ENCODE assay signal across 8 cellular contexts in the genomic region with DNA sequence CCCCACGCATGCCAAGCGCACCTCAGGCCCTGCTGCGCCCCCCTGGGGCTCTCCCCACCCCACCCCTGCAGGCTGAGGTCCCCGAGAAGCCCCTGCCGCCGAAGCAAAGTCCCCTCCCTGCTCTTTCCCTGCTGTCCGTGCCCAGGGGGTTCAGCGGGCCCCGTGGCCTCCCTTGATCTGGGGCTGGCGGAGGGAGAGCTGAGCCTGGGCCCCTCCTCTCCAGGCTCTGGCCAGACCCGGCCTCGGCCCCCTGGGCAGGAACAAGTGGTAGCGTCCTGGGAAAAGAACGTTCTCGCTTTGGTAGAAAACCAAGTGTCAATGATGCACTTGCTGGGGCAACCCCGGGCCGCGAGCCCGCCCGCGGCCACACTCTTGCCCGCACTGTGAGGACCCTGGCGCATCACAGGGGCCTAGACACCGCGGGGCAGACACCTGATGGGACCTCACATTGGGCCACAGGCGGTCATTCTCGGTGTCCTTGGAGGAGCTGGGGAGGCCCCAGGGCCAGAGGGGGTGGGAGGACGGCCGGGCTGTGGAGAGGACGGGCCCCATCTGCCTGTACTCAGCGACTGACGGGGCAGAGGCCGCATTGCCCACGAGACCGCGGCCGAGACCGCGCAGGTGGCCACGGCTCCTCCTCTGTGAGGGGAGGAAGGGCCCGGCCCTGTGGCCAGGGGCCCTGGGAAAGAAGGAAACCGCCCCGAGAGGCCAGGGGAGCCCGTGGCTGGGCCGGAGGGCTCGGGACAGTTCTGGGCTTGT. TPM values are rescaled to one million over a fixed set of nuclear protein-coding genes. Genes with fewer than 3 reads are reported as not detected.
DNase-seq lines count a peak whose midpoint lies in the region; ATAC-seq and TF ChIP-seq lines count a peak whose summit lies in the region.

No MANE protein-coding gene starts in this region.

- DNase-seq in A673 (ENCODE audit: low spot score) = no peak
- peak in 23 of 34 experiments; percentile 5 to 53 (median 33) for DNase-seq in T-cell
- DNase-seq in fibroblast of gingiva (ENCODE audit: low read depth) = peak; percentile 34
- no peak for DNase-seq in sigmoid colon

- BruUV-seq in A673 (replicated peaks; lab: Mats Ljungman, UMichigan) = no TSS peak

- TF ChIP-seq EP300 in sigmoid colon (IDR thresholded peaks at IDR 0.05) = no peak

- TF ChIP-seq CTCF in A673 (conservative IDR thresholded peaks at IDR 0.05; ENCODE audit: low read depth, low read length) (no peak), sigmoid colon (IDR thresholded peaks at IDR 0.05) (no peak)

- H3K27ac ChIP-seq in A673 (ENCODE audit: low read depth, low read length, poor library complexity, severe bottlenecking) (peak overlapping the region; percentile 87), sigmoid colon (peak overlapping the region; percentile 83 to 94 (median 90))

- 44 to 64% methylated on average over 46 of the region's 46 CpGs for WGBS in sigmoid colon, 2 donors

- H3K36me3 ChIP-seq in A673 (ENCODE audit: insufficient read depth, low read length, poor library complexity, severe bottlenecking) (no peaks in the 10 kb centered on the region), sigmoid colon (peaks cover 0 to 9% (median 0%) of the 10 kb centered on the region in 4 donors)

- no peaks in the 10 kb centered on the region for H3K9me3 Mint-ChIP-seq in T-cell

- peak overlapping the region; percentile 49 for H3K4me3 ChIP-seq in A673 (ENCODE audit: low read depth, low read length, poor library complexity, severe bottlenecking)
- peak overlapping the region; percentile 53 to 68 (median 60) for H3K4me3 ChIP-seq in sigmoid colon

- H3K27me3 ChIP-seq in A673 (replicated peaks; ENCODE audit: insufficient read depth, low read depth, low read length, poor library complexity) = no peaks in the 10 kb centered on the region
- H3K27me3 ChIP-seq in sigmoid colon = no peaks in the 10 kb centered on the region

- no peaks in the 10 kb centered on the region for H3K36me3 Mint-ChIP-seq in T-cell

- no peaks in the 10 kb centered on the region for H3K27me3 Mint-ChIP-seq in T-cell

- POLR2A ChIA-PET in A673 (lab: Charles Lee; ENCODE audit: low non-redundant PET) (interaction anchor here (0.6 kb wide), 1 partner anchor 39 kb away, joined by 6 read pairs; no protein-coding TSS in a partner anchor), T-cell (lab: Charles Lee) (no interaction called here)

- H3K4me1 ChIP-seq in A673 (ENCODE audit: insufficient read depth, low read length, poor library complexity, severe bottlenecking) (peaks cover 18% of the 10 kb centered on the region), sigmoid colon (peaks cover 0 to 73% (median 59%) of the 10 kb centered on the region in 4 donors)

- TF ChIP-seq POLR2A in sigmoid colon (IDR thresholded peaks at IDR 0.05) = no peak

- intact Hi-C loops in A673 (cut with micrococcal nuclease; ENCODE audit: unreplicated experiment) = no loop called here
- intact Hi-C loops in sigmoid colon (cut with DNase I) = loop anchor here (5.0 kb wide), 2 partner anchors 39 to 59 kb away; partner anchors contain the start of gene SBNO2

- H3K27ac Mint-ChIP-seq in T-cell = peak overlapping the region; percentile 86 to 90

- CTCF ChIA-PET in A673 (lab: Charles Lee) = interaction anchor here (0.5 to 0.6 kb wide), 3 partner anchors 58 to 88 kb away, joined by 3 to 8 read pairs (median 3); no protein-coding TSS in a partner anchor
- CTCF ChIA-PET in T-cell (lab: Charles Lee) = interaction anchor here in 1 of 2 donors (0.6 to 0.7 kb wide), 2 partner anchors 21 to 70 kb away, joined by 3 read pairs; no protein-coding TSS in a partner anchor

- H3K4me1 Mint-ChIP-seq in T-cell = peaks cover 26 to 46% (median 36%) of the 10 kb centered on the region in 3 donors

- H3K9me3 ChIP-seq in A673 (ENCODE audit: low read depth, low read length, poor library complexity, severe bottlenecking) = no peaks in the 10 kb centered on the region
- no peaks in the 10 kb centered on the region for H3K9me3 ChIP-seq in sigmoid colon

- ATAC-seq in GM21390 (IDR thresholded peaks at IDR 0.05; ENCODE audit: unreplicated experiment) = peak; percentile 11
- peak in 3 of 4 experiments; percentile 2 to 3 (median 2) for ATAC-seq in T-cell (replicated peaks in 1 of 4)
- ATAC-seq in GM21737 (IDR thresholded peaks at IDR 0.05; ENCODE audit: unreplicated experiment) = no peak
- ATAC-seq in GM21367 (IDR thresholded peaks at IDR 0.05; ENCODE audit: unreplicated experiment) = no peak
- ATAC-seq in GM18870 (IDR thresholded peaks at IDR 0.05; ENCODE audit: unreplicated experiment) = no peak

- H3K4me3 Mint-ChIP-seq in T-cell = peak overlapping the region; percentile 78 to 84 (median 83)

RNA-seq across cellular contexts. Expression of gene GPX4, which starts 29.0 kb away (rescaled TPM):
- total RNA-seq in A673 (2021) = 368 and 435 TPM in 2 replicates
- total RNA-seq in T-cell = 100 to 1,000 TPM; 139 to 221 (median 196) TPM
- total RNA-seq in sigmoid colon = 100 to 1,000 TPM; 269 to 433 (median 371) TPM
- 100 to 1,000 TPM; 311 to 662 (median 643) TPM for polyA plus RNA-seq in sigmoid colon

RNA-seq across cellular contexts. Expression of gene POLR2E, which starts 37.6 kb away (rescaled TPM):
- 342 and 343 TPM in 2 replicates for total RNA-seq in A673 (2021)
- 100 to 1,000 TPM in 3 of 5 donors, 10 to 100 TPM in 2; 75.7 to 119 (median 101) TPM for total RNA-seq in T-cell
- 100 to 1,000 TPM in 2 of 4 donors, 10 to 100 TPM in 2; 82.0 to 203 (median 104) TPM for total RNA-seq in sigmoid colon
- polyA plus RNA-seq in sigmoid colon = 100 to 1,000 TPM; 124 to 175 (median 133) TPM

RNA-seq across cellular contexts. Expression of gene SBNO2, which starts 41.3 kb away (rescaled TPM):
- total RNA-seq in A673 (2021) = 46.9 and 51.8 TPM in 2 replicates
- total RNA-seq in T-cell = 100 to 1,000 TPM in 3 of 5 donors, 10 to 100 TPM in 2; 90.2 to 115 (median 106) TPM
- 10 to 100 TPM in 3 of 4 donors, 1 to 10 TPM in 1; 6.8 to 91.9 (median 14.7) TPM for total RNA-seq in sigmoid colon
- 10 to 100 TPM; 11.4 to 75.0 (median 14.8) TPM for polyA plus RNA-seq in sigmoid colon

Comparison
In these comparisons a context has a peak if more than half of its experiments do, and no peak if none do; other contexts are left out.
1. DNase-seq: peak in T-cell (23 of 34) and fibroblast of gingiva (single experiment); none in A673 (single experiment) and sigmoid colon (single experiment).
2. ATAC-seq: peak in GM21390 (single experiment) and T-cell (3 of 4); none in GM21737 (single experiment), GM21367 (single experiment) and GM18870 (single experiment).